ENCODE assay signal across 8 cellular contexts in genomic region chr1:154420961-154421924, GRCh38. TPM values are rescaled to one million over a fixed set of nuclear protein-coding genes. Genes with fewer than 3 reads are reported as not detected.
DNase-seq lines count a peak whose midpoint lies in the region; TF ChIP-seq lines count a peak whose summit lies in the region.

No MANE protein-coding gene starts in this region.

- peak overlapping the region; percentile 42 for H3K27ac Mint-ChIP-seq in activated naive CD4-positive, alpha-beta T cell treated with anti-CD3 and anti-CD28 coated beads, Interleukin-2, amount 10 ng/mL, durations not matched to agents 7 days and 5 days
- no peak overlapping the region for H3K27ac Mint-ChIP-seq in activated T-helper 1 cell treated with anti-CD3 and anti-CD28 coated beads, Interleukin-12 subunit alpha, Interleukin-12 subunit beta, Interleukin-2, Interleukin-4 antibody, amounts not matched to agents 30 ng/mL and 10 ng/mL and 1 ng/mL, durations not matched to agents 14 hours and 24 hours and 36 hours

- no peaks in the 10 kb centered on the region for H3K9me3 Mint-ChIP-seq in activated naive CD4-positive, alpha-beta T cell treated with anti-CD3 and anti-CD28 coated beads, Interleukin-2, amount 10 ng/mL, durations not matched to agents 7 days and 5 days
- no peaks in the 10 kb centered on the region for H3K9me3 Mint-ChIP-seq in activated T-helper 1 cell treated with anti-CD3 and anti-CD28 coated beads, Interleukin-12 subunit alpha, Interleukin-12 subunit beta, Interleukin-2, Interleukin-4 antibody, amounts not matched to agents 30 ng/mL and 10 ng/mL and 1 ng/mL, durations not matched to agents 14 hours and 24 hours and 36 hours

- no peak for TF ChIP-seq CTCF in breast epithelium (IDR thresholded peaks at IDR 0.05)
- TF ChIP-seq CTCF in tibial artery (IDR thresholded peaks at IDR 0.05) = no peak

- H3K36me3 ChIP-seq in breast epithelium (no peaks in the 10 kb centered on the region), muscle layer of colon (ENCODE audit: insufficient read depth, low read length) (no peaks in the 10 kb centered on the region), tibial artery (no peaks in the 10 kb centered on the region)

- H3K27me3 Mint-ChIP-seq in activated naive CD4-positive, alpha-beta T cell treated with anti-CD3 and anti-CD28 coated beads, Interleukin-2, amount 10 ng/mL, durations not matched to agents 7 days and 5 days = no peaks in the 10 kb centered on the region
- H3K27me3 Mint-ChIP-seq in activated T-helper 1 cell treated with anti-CD3 and anti-CD28 coated beads, Interleukin-12 subunit alpha, Interleukin-12 subunit beta, Interleukin-2, Interleukin-4 antibody, amounts not matched to agents 30 ng/mL and 10 ng/mL and 1 ng/mL, durations not matched to agents 14 hours and 24 hours and 36 hours (ENCODE audit: insufficient read depth) = no peaks in the 10 kb centered on the region

- no peak for TF ChIP-seq POLR2A in breast epithelium (IDR thresholded peaks at IDR 0.05)

- intact Hi-C loops in breast epithelium (cut with DNase I; ENCODE audit: low total_unique reads) (loop anchor here (1.0 kb wide), 1 partner anchor 27 kb away; no protein-coding TSS in a partner anchor), tibial artery (cut with DNase I; ENCODE audit: low total_unique reads) (no loop called here)
- intact Hi-C loops in activated T-helper 1 cell treated with anti-CD3 and anti-CD28 coated beads, Interleukin-12 subunit alpha, Interleukin-12 subunit beta, Interleukin-2, Interleukin-4 antibody, amounts not matched to agents 30 ng/mL and 10 ng/mL and 1 ng/mL, durations not matched to agents 14 hours and 24 hours and 36 hours (cut with micrococcal nuclease) = no loop called here

- H3K4me1 Mint-ChIP-seq in activated naive CD4-positive, alpha-beta T cell treated with anti-CD3 and anti-CD28 coated beads, Interleukin-2, amount 10 ng/mL, durations not matched to agents 7 days and 5 days = peaks cover 50% of the 10 kb centered on the region
- peaks cover 33% of the 10 kb centered on the region for H3K4me1 Mint-ChIP-seq in activated T-helper 1 cell treated with anti-CD3 and anti-CD28 coated beads, Interleukin-12 subunit alpha, Interleukin-12 subunit beta, Interleukin-2, Interleukin-4 antibody, amounts not matched to agents 30 ng/mL and 10 ng/mL and 1 ng/mL, durations not matched to agents 14 hours and 24 hours and 36 hours (ENCODE audit: low read depth)

- CTCF ChIA-PET in activated naive CD4-positive, alpha-beta T cell treated with anti-CD3 and anti-CD28 coated beads, Interleukin-2, amount 10 ng/mL, durations not matched to agents 7 days and 5 days (lab: Charles Lee) = no interaction called here

- H3K4me1 ChIP-seq in breast epithelium = peaks cover 3 to 59% of the 10 kb centered on the region in 2 donors
- peaks cover 80% of the 10 kb centered on the region for H3K4me1 ChIP-seq in muscle layer of colon (ENCODE audit: insufficient read depth, low read length)
- peaks cover 8 to 78% (median 68%) of the 10 kb centered on the region in 4 donors for H3K4me1 ChIP-seq in tibial artery

- no peaks in the 10 kb centered on the region for H3K9me3 ChIP-seq in breast epithelium
- H3K9me3 ChIP-seq in muscle layer of colon (ENCODE audit: low read length) = no peaks in the 10 kb centered on the region
- H3K9me3 ChIP-seq in tibial artery = no peaks in the 10 kb centered on the region

- DNase-seq in activated naive CD4-positive, alpha-beta T cell treated with anti-CD3 and anti-CD28 coated beads, Interleukin-2, amount 10 ng/mL, durations not matched to agents 7 days and 5 days = no peak
- DNase-seq in activated naive CD4-positive, alpha-beta T cell treated with anti-CD3 and anti-CD28 coated beads, Interleukin-2, amount 50 U/mL, for 16 hours = no peak
- DNase-seq in breast epithelium (ENCODE audit: low spot score in 2 of 2) (no peak), tibial artery (no peak), RPMI8226 (no peak), NCI-H526 treated with DMSO at 0.1 percent for 48 hours (lab: John Stamatoyannopoulos, UW) (no peak)
- no peak for DNase-seq in activated T-helper 1 cell treated with anti-CD3 and anti-CD28 coated beads, Interleukin-12 subunit alpha, Interleukin-12 subunit beta, Interleukin-2, Interleukin-4 antibody, amounts not matched to agents 30 ng/mL and 10 ng/mL and 1 ng/mL, durations not matched to agents 14 hours and 24 hours and 36 hours (ENCODE audit: low spot score)

- no peaks in the 10 kb centered on the region for H3K36me3 Mint-ChIP-seq in activated naive CD4-positive, alpha-beta T cell treated with anti-CD3 and anti-CD28 coated beads, Interleukin-2, amount 10 ng/mL, durations not matched to agents 7 days and 5 days
- no peaks in the 10 kb centered on the region for H3K36me3 Mint-ChIP-seq in activated T-helper 1 cell treated with anti-CD3 and anti-CD28 coated beads, Interleukin-12 subunit alpha, Interleukin-12 subunit beta, Interleukin-2, Interleukin-4 antibody, amounts not matched to agents 30 ng/mL and 10 ng/mL and 1 ng/mL, durations not matched to agents 14 hours and 24 hours and 36 hours (ENCODE audit: low read depth)

- H3K4me3 Mint-ChIP-seq in activated naive CD4-positive, alpha-beta T cell treated with anti-CD3 and anti-CD28 coated beads, Interleukin-2, amount 10 ng/mL, durations not matched to agents 7 days and 5 days = no peak overlapping the region
- H3K4me3 Mint-ChIP-seq in activated T-helper 1 cell treated with anti-CD3 and anti-CD28 coated beads, Interleukin-12 subunit alpha, Interleukin-12 subunit beta, Interleukin-2, Interleukin-4 antibody, amounts not matched to agents 30 ng/mL and 10 ng/mL and 1 ng/mL, durations not matched to agents 14 hours and 24 hours and 36 hours = no peak overlapping the region

- no peak overlapping the region for H3K9ac ChIP-seq in muscle layer of colon (ENCODE audit: low read length)

- peak overlapping the region; percentile 94 to 96 for H3K27ac ChIP-seq in breast epithelium
- H3K27ac ChIP-seq in muscle layer of colon (ENCODE audit: low read depth, low read length) = peak overlapping the region; percentile 10
- H3K27ac ChIP-seq in tibial artery = peak overlapping the region; percentile 88 to 93

- no peak overlapping the region for H3K4me3 ChIP-seq in breast epithelium
- no peak overlapping the region for H3K4me3 ChIP-seq in muscle layer of colon (ENCODE audit: low read depth in 1 of 2, low read length in 2 of 2)
- no peak overlapping the region for H3K4me3 ChIP-seq in tibial artery

- no peaks in the 10 kb centered on the region for H3K27me3 ChIP-seq in breast epithelium
- no peaks in the 10 kb centered on the region for H3K27me3 ChIP-seq in muscle layer of colon (ENCODE audit: control insufficient read depth in 1 of 2, insufficient read depth in 2 of 2, low read length in 2 of 2)
- H3K27me3 ChIP-seq in tibial artery = no peaks in the 10 kb centered on the region

RNA-seq across cellular contexts. Expression of gene IL6R, which starts 16.1 kb away (rescaled TPM):
- total RNA-seq in breast epithelium = 10 to 100 TPM; 23.6 to 26.8 (median 24.0) TPM
- 4.9 and 5.0 TPM in 2 replicates for total RNA-seq in activated T-helper 1 cell treated with anti-CD3 and anti-CD28 coated beads, Interleukin-12 subunit alpha, Interleukin-12 subunit beta, Interleukin-2, Interleukin-4 antibody, amounts not matched to agents 30 ng/mL and 10 ng/mL and 1 ng/mL, durations not matched to agents 14 hours and 24 hours and 36 hours

Comparison
In these comparisons a context has a peak if more than half of its experiments do, and no peak if none do; other contexts are left out.
1. H3K27ac ChIP-seq: peak in every context shown above with its lines; median percentile 95 in breast epithelium; 90 in tibial artery; 10 in muscle layer of colon.